ENCODE assay signal across 9 cellular contexts in genomic region chr3:42772670-42773408, GRCh38. TPM values are rescaled to one million over a fixed set of nuclear protein-coding genes. Genes with fewer than 3 reads are reported as not detected.
DNase-seq lines count a peak whose midpoint lies in the region; ATAC-seq and TF ChIP-seq lines count a peak whose summit lies in the region.
"Had no signal": no experiment of that assay in that cellular context is flagged by ENCODE, and none has a peak within 500 bp of the region (broad histone marks: within the 10 kb centered on the region; RNA-seq: fewer than 3 reads in every experiment).

TSS of gene CCDC13 (minus strand) at chr3:42773253. CDS start at chr3:42758345, 14,908 bp downstream.

- H3K4me3 Mint-ChIP-seq in activated CD4-positive, alpha-beta T cell treated with anti-CD3 and anti-CD28 coated beads, Interleukin-2, amount 10 ng/mL, durations not matched to agents 24 days and 14 days = peak within 1 kb of the TSS; percentile 90

- H3K79me2 ChIP-seq in ACC112 (ENCODE audit: control insufficient read depth, insufficient read depth, low read length, unreplicated experiment) = no peaks in the 10 kb centered on the region

- intact Hi-C loops in activated CD4-positive, alpha-beta T cell treated with anti-CD3 and anti-CD28 coated beads, Interleukin-2, amount 10 ng/mL, durations not matched to agents 24 days and 14 days (cut with micrococcal nuclease) = loop anchor here (1.0 kb wide), 1 partner anchor 31 kb away; the partner anchor contains the start of gene HIGD1A
- intact Hi-C loops in left lung (cut with DNase I) = no loop called here

- TF ChIP-seq CTCF in left lung (IDR thresholded peaks at IDR 0.05) = no peak

- no peaks in the 10 kb centered on the region for H3K9me3 Mint-ChIP-seq in activated CD4-positive, alpha-beta T cell treated with anti-CD3 and anti-CD28 coated beads, Interleukin-2, amount 10 ng/mL, durations not matched to agents 24 days and 14 days

- H3K27ac Mint-ChIP-seq in activated CD4-positive, alpha-beta T cell treated with anti-CD3 and anti-CD28 coated beads, Interleukin-2, amount 10 ng/mL, durations not matched to agents 24 days and 14 days = peak within 1 kb of the TSS; percentile 66

- peaks cover 14% of the 10 kb centered on the region for H3K27me3 Mint-ChIP-seq in activated CD4-positive, alpha-beta T cell treated with anti-CD3 and anti-CD28 coated beads, Interleukin-2, amount 10 ng/mL, durations not matched to agents 24 days and 14 days

- peaks cover 11% of the 10 kb centered on the region for H3K4me1 Mint-ChIP-seq in activated CD4-positive, alpha-beta T cell treated with anti-CD3 and anti-CD28 coated beads, Interleukin-2, amount 10 ng/mL, durations not matched to agents 24 days and 14 days

- DNase-seq in NCI-H460 (ENCODE audit: extremely low read depth, low read depth) = peak; percentile 41
- DNase-seq in activated CD4-positive, alpha-beta T cell treated with anti-CD3 and anti-CD28 coated beads, Interleukin-2, amount 10 ng/mL, durations not matched to agents 24 days and 14 days = peak; percentile 97
- DNase-seq in dermis blood vessel endothelial cell = peak; percentile 95
- DNase-seq in left lung = peak; percentile 97 to 98
- DNase-seq in stimulated activated CD4-positive, alpha-beta T cell treated with anti-CD3 and anti-CD28 coated beads, Interleukin-2, amount 100 ng/mL, for 24 hours = peak; percentile 88 to 93

- H3K4me1 ChIP-seq in ACC112 (ENCODE audit: control insufficient read depth, insufficient read depth, low read length, unreplicated experiment) = peaks cover 9% of the 10 kb centered on the region
- peaks cover 0 to 11% of the 10 kb centered on the region in 2 donors for H3K4me1 ChIP-seq in left lung

- H3K9me3 ChIP-seq in left lung = no peaks in the 10 kb centered on the region

- no peaks in the 10 kb centered on the region for H3K27me3 ChIP-seq in ACC112 (ENCODE audit: insufficient read depth, low read length)
- no peaks in the 10 kb centered on the region for H3K27me3 ChIP-seq in left lung

- H3K27ac ChIP-seq in ACC112 (ENCODE audit: low read depth, low read length) (peak within 1 kb of the TSS; percentile 83), left lung (peak within 1 kb of the TSS; percentile 67 to 99)

- no peaks in the 10 kb centered on the region for H3K36me3 ChIP-seq in ACC112 (ENCODE audit: insufficient read depth, low read length)
- H3K36me3 ChIP-seq in left lung = no peaks in the 10 kb centered on the region

- H3K4me3 ChIP-seq in ACC112 (ENCODE audit: low read depth, low read length) (peak within 1 kb of the TSS; percentile 77), left lung (peak within 1 kb of the TSS; percentile 31 to 51)

- H2AFZ ChIP-seq in ACC112 (ENCODE audit: low read length, unreplicated experiment) = peak within 1 kb of the TSS; percentile 95

- H3K36me3 Mint-ChIP-seq in activated CD4-positive, alpha-beta T cell treated with anti-CD3 and anti-CD28 coated beads, Interleukin-2, amount 10 ng/mL, durations not matched to agents 24 days and 14 days (ENCODE audit: low read depth) = no peaks in the 10 kb centered on the region

- ATAC-seq in GM18861 (IDR thresholded peaks at IDR 0.05; ENCODE audit: unreplicated experiment) (peak; percentile 98), HG03097 (IDR thresholded peaks at IDR 0.05; ENCODE audit: low FRiP score, unreplicated experiment) (peak; percentile 95), left lung (peak; percentile 98)
- ATAC-seq: HCT116 had no signal

RNA-seq across cellular contexts. Expression of gene CCDC13, which starts in this region (rescaled TPM):
- 0.87 and 2.8 TPM in 2 replicates for total RNA-seq in NCI-H460 (2014; rRNA removed; shearing (Covaris generic))
- 0.76 and 2.1 TPM in 2 replicates for polyA plus RNA-seq in NCI-H460 (2014; cell fraction: nucleus; rRNA removed)
- 0.16 TPM in 1 of 2 replicates, not detected in the other for total RNA-seq in activated CD4-positive, alpha-beta T cell treated with anti-CD3 and anti-CD28 coated beads, Interleukin-2, amount 10 ng/mL, durations not matched to agents 24 days and 14 days
- total RNA-seq in dermis blood vessel endothelial cell (0.28 and 1.0 TPM in 2 replicates), left lung (1 to 10 TPM in 1 of 2 donors, under 1 TPM in 1; 0.90 to 2.9 TPM)

Comparison
In these comparisons a context has a peak if more than half of its experiments do, and no peak if none do; other contexts are left out.
1. Peak in every context shown above with its lines: DNase-seq, ATAC-seq, H3K4me3 ChIP-seq and H3K27ac ChIP-seq.
2. Peak in DNase-seq in activated CD4-positive, alpha-beta T cell treated with anti-CD3 and anti-CD28 coated beads, Interleukin-2, amount 10 ng/mL, durations not matched to agents 24 days and 14 days; RNA of the gene not detected or under 1 TPM.
3. DNase-seq: peak in every context shown above with its lines; median percentile 98 in left lung; 97 in activated CD4-positive, alpha-beta T cell treated with anti-CD3 and anti-CD28 coated beads, Interleukin-2, amount 10 ng/mL, durations not matched to agents 24 days and 14 days; 95 in dermis blood vessel endothelial cell; 90 in stimulated activated CD4-positive, alpha-beta T cell treated with anti-CD3 and anti-CD28 coated beads, Interleukin-2, amount 100 ng/mL, for 24 hours; 41 in NCI-H460.